Comparison of ENCODE assay signal across 1 cellular context in genomic region chr12:31728917-31729640, GRCh38.
TF ChIP-seq lines count a peak whose summit lies in the region.

TSS of gene AMN1 (minus strand) at chr12:31729021. CDS start at chr12:31729008, 13 bp downstream.

TF ChIP-seq in K562, 482 proteins besides CTCF, POLR2A, EP300 and RAD21 (continued from another document and continues in another):
- TF ChIP-seq TFAP4 (CRISPR knock-in tag; IDR thresholded peaks at IDR 0.05; ENCODE audit: borderline replicate concordance) (peak; percentile 88), THRB (CRISPR knock-in tag; conservative IDR thresholded peaks at IDR 0.05) (no peak), PRMT5 (CRISPR knock-in tag; IDR thresholded peaks at IDR 0.05) (no peak), SRSF9 (IDR thresholded peaks at IDR 0.05; ENCODE audit: borderline replicate concordance, low read depth, low read length) (no peak), ID3 (CRISPR knock-in tag; IDR thresholded peaks at IDR 0.05) (no peak), ID3 (tag; IDR thresholded peaks at IDR 0.05) (no peak; the same call in 1 of the 2 replicates), ZNF124 (CRISPR knock-in tag; IDR thresholded peaks at IDR 0.05) (no peak), POLR2AphosphoS2 (IDR thresholded peaks at IDR 0.05; ENCODE audit: low read length) (peak; percentile 78), GATAD2A (IDR thresholded peaks at IDR 0.05) (no peak), ZNF507 (tag; conservative IDR thresholded peaks at IDR 0.05) (no peak), ZNF512 (tag; IDR thresholded peaks at IDR 0.05) (no peak), CEBPZ (IDR thresholded peaks at IDR 0.05; ENCODE audit: borderline replicate concordance, low read depth, low read length) (no peak), RAD51 (IDR thresholded peaks at IDR 0.05; ENCODE audit: borderline replicate concordance, low read depth) (no peak), ZNF407 (IDR thresholded peaks at IDR 0.05; ENCODE audit: low read depth) (no peak), NR3C1 (CRISPR knock-in tag; IDR thresholded peaks at IDR 0.05) (no peak), ZNF280A (IDR thresholded peaks at IDR 0.05; ENCODE audit: low read depth, partially characterized antibody) (no peak), ZNF583 (CRISPR knock-in tag; IDR thresholded peaks at IDR 0.05) (peak; percentile 32; the same call in 1 of the 2 replicates), ZNF778 (CRISPR knock-in tag; IDR thresholded peaks at IDR 0.05) (no peak), PHB (CRISPR knock-in tag; IDR thresholded peaks at IDR 0.05) (no peak), PHTF2 (CRISPR knock-in tag; IDR thresholded peaks at IDR 0.05) (peak; percentile 27; the same call in 1 of the 2 replicates), HIVEP1 (CRISPR knock-in tag; IDR thresholded peaks at IDR 0.05) (no peak), RUNX1 (IDR thresholded peaks at IDR 0.05; ENCODE audit: low read depth) (peak; percentile 33; the same call in 1 of the 2 replicates), ATF2 (CRISPR knock-in tag; IDR thresholded peaks at IDR 0.05) (no peak), RBM22 (IDR thresholded peaks at IDR 0.05; ENCODE audit: low read depth, low read length, poor library complexity, severe bottlenecking) (peak; percentile 54), BCOR (IDR thresholded peaks at IDR 0.05) (peak; percentile 51; the same call in 1 of the 2 replicates), PURB (CRISPR knock-in tag; IDR thresholded peaks at IDR 0.05; ENCODE audit: low read depth) (no peak), CBFB (CRISPR knock-in tag; IDR thresholded peaks at IDR 0.05) (no peak), IRF1 (CRISPR knock-in tag; IDR thresholded peaks at IDR 0.05; ENCODE audit: borderline replicate concordance) (no peak), ZNF511 (CRISPR knock-in tag; IDR thresholded peaks at IDR 0.05) (peak; percentile 74; the same call in 1 of the 2 replicates), ETV5 (CRISPR knock-in tag; IDR thresholded peaks at IDR 0.05; ENCODE audit: low read depth) (peak; percentile 84), MXD1 (CRISPR knock-in tag; IDR thresholded peaks at IDR 0.05; ENCODE audit: borderline replicate concordance, poor library complexity, severe bottlenecking) (no peak), SIX5 (IDR thresholded peaks at IDR 0.05; ENCODE audit: borderline replicate concordance in 1 of 2, insufficient read depth in 1 of 2, low read depth in 1 of 2, low read length in 2 of 2) (peak; percentile 72 to 73), ZNF644 (tag; IDR thresholded peaks at IDR 0.05; ENCODE audit: low read depth) (no peak; the same call in 1 of the 2 replicates), HOMEZ (CRISPR knock-in tag; IDR thresholded peaks at IDR 0.05) (no peak), SMARCA4 (IDR thresholded peaks at IDR 0.05) (no peak)
